Comparison of ENCODE assay signal across 13 cellular contexts in the genomic region with DNA sequence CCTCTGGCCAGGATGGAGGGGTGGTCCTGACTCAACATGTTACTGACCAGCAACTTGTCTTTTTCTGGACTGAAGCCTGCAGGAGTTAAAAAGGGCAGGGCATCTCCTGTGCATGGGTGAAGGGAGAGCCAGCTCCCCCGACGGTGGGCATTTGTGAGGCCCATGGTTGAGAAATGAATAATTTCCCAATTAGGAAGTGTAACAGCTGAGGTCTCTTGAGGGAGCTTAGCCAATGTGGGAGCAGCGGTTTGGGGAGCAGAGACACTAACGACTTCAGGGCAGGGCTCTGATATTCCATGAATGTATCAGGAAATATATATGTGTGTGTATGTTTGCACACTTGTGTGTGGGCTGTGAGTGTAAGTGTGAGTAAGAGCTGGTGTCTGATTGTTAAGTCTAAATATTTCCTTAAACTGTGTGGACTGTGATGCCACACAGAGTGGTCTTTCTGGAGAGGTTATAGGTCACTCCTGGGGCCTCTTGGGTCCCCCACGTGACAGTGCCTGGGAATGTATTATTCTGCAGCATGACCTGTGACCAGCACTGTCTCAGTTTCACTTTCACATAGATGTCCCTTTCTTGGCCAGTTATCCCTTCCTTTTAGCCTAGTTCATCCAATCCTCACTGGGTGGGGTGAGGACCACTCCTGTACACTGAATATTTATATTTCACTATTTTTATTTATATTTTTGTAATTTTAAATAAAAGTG. TPM values are rescaled to one million over a fixed set of nuclear protein-coding genes. Genes with fewer than 3 reads are reported as not detected.
DNase-seq lines count a peak whose midpoint lies in the region; ATAC-seq and TF ChIP-seq lines count a peak whose summit lies in the region.
"Had no signal": no experiment of that assay in that cellular context is flagged by ENCODE, and none has a peak within 500 bp of the region (broad histone marks: within the 10 kb centered on the region; RNA-seq: fewer than 3 reads in every experiment).

No MANE protein-coding gene starts in this region.

- no peak for ATAC-seq in WTC11

- peaks cover 10% of the 10 kb centered on the region for H3K27me3 Mint-ChIP-seq in T-helper 2 cell treated with Interferon-gamma antibody and Interleukin-4, amounts not matched to agents 5 μg/mL and 100 μg/mL, for 36 hours (ENCODE audit: low read depth)
- H3K27me3 Mint-ChIP-seq in WTC11 (ENCODE audit: low read depth): peaks cover 23% of the 10 kb centered on the region

- H3K9ac ChIP-seq in subcutaneous abdominal adipose tissue (ENCODE audit: low read length in 5 of 5): no peak overlapping the region

- peaks cover 22% of the 10 kb centered on the region for H3K4me1 Mint-ChIP-seq in T-helper 2 cell treated with Interferon-gamma antibody and Interleukin-4, amounts not matched to agents 5 μg/mL and 100 μg/mL, for 36 hours (ENCODE audit: low read depth)
- peaks cover 24% of the 10 kb centered on the region for H3K4me1 Mint-ChIP-seq in WTC11

- H3K9me3 ChIP-seq in subcutaneous abdominal adipose tissue (ENCODE audit: control insufficient read depth in 5 of 5, low read length in 5 of 5) (no peaks in the 10 kb centered on the region), sigmoid colon (no peaks in the 10 kb centered on the region)
- H3K9me3 ChIP-seq: prostate gland had no signal

- no peak overlapping the region for H3K4me3 Mint-ChIP-seq in T-helper 2 cell treated with Interferon-gamma antibody and Interleukin-4, amounts not matched to agents 5 μg/mL and 100 μg/mL, for 36 hours
- no peak overlapping the region for H3K4me3 Mint-ChIP-seq in WTC11

- TF ChIP-seq CTCF in WTC11 (IDR thresholded peaks at IDR 0.05): no peak
- no peak for TF ChIP-seq CTCF in sigmoid colon (IDR thresholded peaks at IDR 0.05)

- no peak for TF ChIP-seq EP300 in sigmoid colon (IDR thresholded peaks at IDR 0.05)

- H3K27ac Mint-ChIP-seq in T-helper 2 cell treated with Interferon-gamma antibody and Interleukin-4, amounts not matched to agents 5 μg/mL and 100 μg/mL, for 36 hours: peak overlapping the region; percentile 9
- H3K27ac Mint-ChIP-seq in WTC11: 0 out of 2 replicates have a peak overlapping the region, but pooled peaks have one; percentile 16

- H3K27me3 ChIP-seq in subcutaneous abdominal adipose tissue (ENCODE audit: control insufficient read depth in 5 of 5, insufficient read depth in 4 of 5, low read length in 5 of 5): peaks cover 0 to 8% (median 2%) of the 10 kb centered on the region in 5 donors
- H3K27me3 ChIP-seq in sigmoid colon: no peaks in the 10 kb centered on the region

- H3K4me3 ChIP-seq in subcutaneous abdominal adipose tissue (ENCODE audit: low read depth in 1 of 5, low read length in 5 of 5) (no peak overlapping the region), sigmoid colon (no peak overlapping the region)
- H3K4me3 ChIP-seq: prostate gland had no signal

- H3K4me1 ChIP-seq in subcutaneous abdominal adipose tissue (ENCODE audit: control insufficient read depth in 5 of 5, insufficient read depth in 5 of 5, low read length in 5 of 5) (peaks cover 17 to 68% (median 65%) of the 10 kb centered on the region in 5 donors), sigmoid colon (peaks cover 0 to 9% (median 2%) of the 10 kb centered on the region in 4 donors)
- H3K4me1 ChIP-seq: prostate gland had no signal

- POLR2A ChIA-PET in WTC11 (lab: Charles Lee) (no interaction called here), HEK293T (lab: Yijun Ruan, JAX) (no interaction called here)

- H3K27ac ChIP-seq in subcutaneous abdominal adipose tissue (ENCODE audit: low read depth, low read length): peak overlapping the region; percentile 45
- peak overlapping the region in 2 of 4 donors; percentile 2 to 11 for H3K27ac ChIP-seq in sigmoid colon
- H3K27ac ChIP-seq: prostate gland had no signal

- no peak for TF ChIP-seq POLR2A in sigmoid colon (IDR thresholded peaks at IDR 0.05)

- H3K36me3 ChIP-seq in subcutaneous abdominal adipose tissue (ENCODE audit: control insufficient read depth in 5 of 5, insufficient read depth in 5 of 5, low read length in 5 of 5) (peaks cover 0 to 41% (median 37%) of the 10 kb centered on the region in 5 donors), sigmoid colon (no peaks in the 10 kb centered on the region)
- H3K36me3 ChIP-seq: prostate gland had no signal

- DNase-seq in T-helper 2 cell treated with Interferon-gamma antibody and Interleukin-4, amounts not matched to agents 5 μg/mL and 100 μg/mL, for 36 hours (ENCODE audit: low spot score): no peak
- DNase-seq in T-helper 2 cell (no peak), WTC11 (ENCODE audit: low spot score) (no peak), left kidney (ENCODE audit: low read depth, low spot score) (peak; percentile 19), Ammon's horn (ENCODE audit: low spot score) (no peak), sigmoid colon (no peak), HEK293T (ENCODE audit: extremely low spot score) (no peak)
- DNase-seq: activated CD4-positive, alpha-beta T cell treated with anti-CD3 and anti-CD28 coated beads for 48 hours; DND-41; NCI-H1092 treated with DMSO at 0.1 percent for 48 hours; NCI-H526 had no signal

- H3K36me3 Mint-ChIP-seq in T-helper 2 cell treated with Interferon-gamma antibody and Interleukin-4, amounts not matched to agents 5 μg/mL and 100 μg/mL, for 36 hours (ENCODE audit: low read depth): peaks cover 47% of the 10 kb centered on the region
- H3K36me3 Mint-ChIP-seq in WTC11: 0 out of 2 replicates have a peak, but pooled peaks cover 8% of the 10 kb centered on the region

- intact Hi-C loops in sigmoid colon (cut with DNase I): no loop called here

- CTCF ChIA-PET in WTC11 (lab: Charles Lee) (interaction anchor here (1.1 kb wide), 1 partner anchor 31 kb away, joined by 3 read pairs; no protein-coding TSS in a partner anchor), HEK293T (lab: Yijun Ruan, JAX) (interaction anchor here (1.1 kb wide), 1 partner anchor 24 kb away, joined by 6 read pairs; no protein-coding TSS in a partner anchor)

- WGBS in sigmoid colon, 2 donors: 43 to 57% methylated on average over 5 of the region's 5 CpGs

- peaks cover 7% of the 10 kb centered on the region for H3K9me3 Mint-ChIP-seq in T-helper 2 cell treated with Interferon-gamma antibody and Interleukin-4, amounts not matched to agents 5 μg/mL and 100 μg/mL, for 36 hours
- H3K9me3 Mint-ChIP-seq in WTC11: no peaks in the 10 kb centered on the region

TF ChIP-seq in WTC11, 78 proteins besides CTCF, POLR2A, EP300 and RAD21 (continues in another document):
- TF ChIP-seq, protein P1, sequence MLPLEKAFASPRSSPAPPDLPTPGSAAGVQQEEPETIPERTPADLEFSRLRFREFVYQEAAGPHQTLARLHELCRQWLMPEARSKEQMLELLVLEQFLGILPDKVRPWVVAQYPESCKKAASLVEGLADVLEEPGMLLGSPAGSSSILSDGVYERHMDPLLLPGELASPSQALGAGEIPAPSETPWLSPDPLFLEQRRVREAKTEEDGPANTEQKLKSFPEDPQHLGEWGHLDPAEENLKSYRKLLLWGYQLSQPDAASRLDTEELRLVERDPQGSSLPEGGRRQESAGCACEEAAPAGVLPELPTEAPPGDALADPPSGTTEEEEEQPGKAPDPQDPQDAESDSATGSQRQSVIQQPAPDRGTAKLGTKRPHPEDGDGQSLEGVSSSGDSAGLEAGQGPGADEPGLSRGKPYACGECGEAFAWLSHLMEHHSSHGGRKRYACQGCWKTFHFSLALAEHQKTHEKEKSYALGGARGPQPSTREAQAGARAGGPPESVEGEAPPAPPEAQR (CRISPR knock-in tag; IDR thresholded peaks at IDR 0.05): no peak
- TF ChIP-seq RELA (CRISPR knock-in tag; IDR thresholded peaks at IDR 0.05; ENCODE audit: borderline replicate concordance) (no peak), GTF2I (CRISPR knock-in tag; conservative IDR thresholded peaks at IDR 0.05) (no peak)

TF ChIP-seq in HEK293T, 16 proteins besides CTCF, POLR2A, EP300 and RAD21:
- TF ChIP-seq L3MBTL2 (conservative IDR thresholded peaks at IDR 0.05) (no peak), ARNT (IDR thresholded peaks at IDR 0.05) (no peak), ELF4 (IDR thresholded peaks at IDR 0.05) (no peak), SUZ12 (IDR thresholded peaks at IDR 0.05) (no peak), CTBP1 (IDR thresholded peaks at IDR 0.05; ENCODE audit: borderline replicate concordance) (no peak), FOXM1 (IDR thresholded peaks at IDR 0.05; ENCODE audit: borderline replicate concordance) (no peak), BHLHE40 (IDR thresholded peaks at IDR 0.05; ENCODE audit: borderline replicate concordance) (no peak), NFRKB (IDR thresholded peaks at IDR 0.05) (no peak), TARDBP (IDR thresholded peaks at IDR 0.05) (no peak), FOXA1 (IDR thresholded peaks at IDR 0.05) (no peak), SP1 (IDR thresholded peaks at IDR 0.05) (no peak)

RNA-seq across cellular contexts. Expression of a gene that starts 6.0 kb away (rescaled TPM):
- total RNA-seq in WTC11 (2021) (15.0 to 18.0 TPM (median 16.2 TPM) in 3 replicates), sigmoid colon (1 to 10 TPM; 2.5 to 9.4 (median 3.7) TPM)
- 10 to 100 TPM in 1 of 3 donors, 1 to 10 TPM in 2; 3.6 to 15.7 (median 9.9) TPM for polyA plus RNA-seq in sigmoid colon

RNA-seq across cellular contexts. Expression of a gene that starts 42.6 kb away (rescaled TPM):
- total RNA-seq in WTC11 (2021): 34.9 to 39.9 TPM (median 34.9 TPM) in 3 replicates
- total RNA-seq in sigmoid colon: 100 to 1,000 TPM; 153 to 221 (median 209) TPM
- polyA plus RNA-seq in sigmoid colon: 10 to 100 TPM; 14.4 to 34.8 (median 17.6) TPM
